1 cellular context compared by ENCODE assay signal in the genomic region with DNA sequence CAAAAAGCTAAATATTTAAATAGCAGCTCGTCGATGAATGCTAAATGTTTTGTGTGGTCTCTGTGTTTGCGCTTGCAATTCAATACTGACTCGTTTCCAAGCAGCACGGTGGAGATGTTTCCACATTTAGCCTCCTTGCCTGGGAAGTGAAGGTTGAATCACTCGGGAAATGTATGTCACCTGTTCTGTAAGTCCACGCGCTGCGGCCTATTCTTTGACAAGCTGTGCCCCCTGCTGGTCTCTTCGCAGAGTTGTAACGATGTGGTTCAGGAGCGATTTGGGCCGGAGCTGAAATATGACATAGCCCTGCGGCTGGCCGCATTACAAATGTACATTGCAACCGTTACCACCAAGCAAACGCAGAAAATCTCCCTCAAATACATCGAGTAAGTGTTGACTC.
TF ChIP-seq lines count a peak whose summit lies in the region.

No MANE protein-coding gene starts in this region.

TF ChIP-seq in H1, 55 proteins besides CTCF, POLR2A, EP300 and RAD21 (continued from another document):
- no peak for TF ChIP-seq RBBP5 (IDR thresholded peaks at IDR 0.05; ENCODE audit: borderline replicate concordance, low read depth, low read length)
- TF ChIP-seq SIRT6 (IDR thresholded peaks at IDR 0.05; ENCODE audit: low read length), result no peak
- no peak for TF ChIP-seq CREB1 (IDR thresholded peaks at IDR 0.05)
- no peak for TF ChIP-seq SRF (IDR thresholded peaks at IDR 0.05; ENCODE audit: low read depth, low read length)
